ENCODE assay signal across 8 cellular contexts in genomic region chr2:191150121-191150450, GRCh38. TPM values are rescaled to one million over a fixed set of nuclear protein-coding genes. Genes with fewer than 3 reads are reported as not detected.
DNase-seq lines count a peak whose midpoint lies in the region; ATAC-seq and TF ChIP-seq lines count a peak whose summit lies in the region.

No MANE protein-coding gene starts in this region.

- H3K36me3 Mint-ChIP-seq in activated CD4-positive, alpha-beta memory T cell treated with anti-CD3 and anti-CD28 coated beads, Interleukin-2, amount 10 ng/mL, durations not matched to agents 7 days and 5 days (ENCODE audit: low read depth): peaks cover 40% of the 10 kb centered on the region

- H3K27ac Mint-ChIP-seq in activated CD4-positive, alpha-beta memory T cell treated with anti-CD3 and anti-CD28 coated beads, Interleukin-2, amount 10 ng/mL, durations not matched to agents 7 days and 5 days: peak overlapping the region; percentile 97

- ATAC-seq in HG02970 (IDR thresholded peaks at IDR 0.05; ENCODE audit: low FRiP score, unreplicated experiment) (peak; percentile 5), thoracic aorta (ENCODE audit: insufficient number of reproducible peaks, low FRiP score, low read depth) (no peak)

- no peaks in the 10 kb centered on the region for H3K27me3 Mint-ChIP-seq in activated CD4-positive, alpha-beta memory T cell treated with anti-CD3 and anti-CD28 coated beads, Interleukin-2, amount 10 ng/mL, durations not matched to agents 7 days and 5 days

- CTCF ChIA-PET in activated CD4-positive, alpha-beta memory T cell treated with anti-CD3 and anti-CD28 coated beads, Interleukin-2, amount 10 ng/mL, durations not matched to agents 7 days and 5 days (lab: Charles Lee): interaction anchor here (0.7 to 16.9 kb wide), 11 partner anchors 11 to 114 kb away, joined by 3 to 512 read pairs (median 4); no protein-coding TSS in a partner anchor

- peak overlapping the region; percentile 43; the same call in 1 of the 2 replicates for H3K9ac ChIP-seq in iPS-20b (ENCODE audit: low read depth, low read length)

- H3K4me1 Mint-ChIP-seq in activated CD4-positive, alpha-beta memory T cell treated with anti-CD3 and anti-CD28 coated beads, Interleukin-2, amount 10 ng/mL, durations not matched to agents 7 days and 5 days: peaks cover 72% of the 10 kb centered on the region

- H3K27me3 ChIP-seq in iPS-20b (ENCODE audit: insufficient read depth, low read length) (peaks cover 31% of the 10 kb centered on the region), thoracic aorta (replicated peaks; ENCODE audit: insufficient read depth) (no peaks in the 10 kb centered on the region)

- peak overlapping the region; percentile 94 for H3K4me3 Mint-ChIP-seq in activated CD4-positive, alpha-beta memory T cell treated with anti-CD3 and anti-CD28 coated beads, Interleukin-2, amount 10 ng/mL, durations not matched to agents 7 days and 5 days

- H3K27ac ChIP-seq in iPS-20b (ENCODE audit: low read length) (no peak overlapping the region), thoracic aorta (no peak overlapping the region)

- POLR2A ChIA-PET in activated CD4-positive, alpha-beta memory T cell treated with anti-CD3 and anti-CD28 coated beads, Interleukin-2, amount 10 ng/mL, durations not matched to agents 7 days and 5 days (lab: Charles Lee): interaction anchor here (0.7 to 5.6 kb wide), 26 partner anchors 11 to 527 kb away, joined by 3 to 165 read pairs (median 6); partner anchors contain the start of genes GLS, NABP1 and STAT1

- TF ChIP-seq CTCF in thoracic aorta (IDR thresholded peaks at IDR 0.05): no peak

- H3K36me3 ChIP-seq in iPS-20b (ENCODE audit: insufficient read depth, low read depth, low read length): no peaks in the 10 kb centered on the region
- no peaks in the 10 kb centered on the region for H3K36me3 ChIP-seq in thoracic aorta

- no peaks in the 10 kb centered on the region for H3K9me3 Mint-ChIP-seq in activated CD4-positive, alpha-beta memory T cell treated with anti-CD3 and anti-CD28 coated beads, Interleukin-2, amount 10 ng/mL, durations not matched to agents 7 days and 5 days

- no peak for TF ChIP-seq POLR2A in erythroblast (IDR thresholded peaks at IDR 0.05; ENCODE audit: low read length)

- DNase-seq in NCI-H2227 (lab: John Stamatoyannopoulos, UW; ENCODE audit: unreplicated experiment): peak; percentile 28
- no peak for DNase-seq in NCI-H2227 treated with DMSO at 0.1 percent for 48 hours (lab: John Stamatoyannopoulos, UW)
- DNase-seq in activated CD4-positive, alpha-beta memory T cell treated with anti-CD3 and anti-CD28 coated beads, Interleukin-2, amount 10 ng/mL, durations not matched to agents 7 days and 5 days: no peak
- no peak for DNase-seq in thoracic aorta (ENCODE audit: low spot score)
- DNase-seq in erythroblast (lab: John Stamatoyannopoulos, UW): no peak
- no peak for DNase-seq in NCI-H187 treated with DMSO at 0.1 percent for 48 hours (lab: John Stamatoyannopoulos, UW)

- H3K4me1 ChIP-seq in iPS-20b (ENCODE audit: insufficient read depth, low read length): no peaks in the 10 kb centered on the region
- peaks cover 5 to 13% of the 10 kb centered on the region in 2 donors for H3K4me1 ChIP-seq in thoracic aorta (ENCODE audit: control insufficient read depth in 1 of 2, low read depth in 2 of 2)

- no peaks in the 10 kb centered on the region for H3K9me3 ChIP-seq in iPS-20b (ENCODE audit: insufficient read depth, low read depth, low read length)
- H3K9me3 ChIP-seq in thoracic aorta: no peaks in the 10 kb centered on the region

- H3K4me3 ChIP-seq in iPS-20b (ENCODE audit: low read length): peak overlapping the region; percentile 82
- peak overlapping the region; percentile 71 for H3K4me3 ChIP-seq in thoracic aorta

RNA-seq across cellular contexts. Expression of gene STAT4, which starts 0.7 kb away (rescaled TPM):
- total RNA-seq in activated CD4-positive, alpha-beta memory T cell treated with anti-CD3 and anti-CD28 coated beads, Interleukin-2, amount 10 ng/mL, durations not matched to agents 7 days and 5 days: 100 to 1,000 TPM; 122 to 124 TPM
- 1 to 10 TPM; 2.7 to 6.6 TPM for total RNA-seq in thoracic aorta

Comparison
In these comparisons a context has a peak if more than half of its experiments do, and no peak if none do; other contexts are left out.
1. RNA of gene STAT4, which starts 0.7 kb away (total RNA-seq): 122 to 124 TPM in activated CD4-positive, alpha-beta memory T cell treated with anti-CD3 and anti-CD28 coated beads, Interleukin-2, amount 10 ng/mL, durations not matched to agents 7 days and 5 days; 2.7 to 6.6 TPM in thoracic aorta; every median in the first group is over 10 times any median in the second.